ENCODE assay signal across 1 cellular context in the genomic region with DNA sequence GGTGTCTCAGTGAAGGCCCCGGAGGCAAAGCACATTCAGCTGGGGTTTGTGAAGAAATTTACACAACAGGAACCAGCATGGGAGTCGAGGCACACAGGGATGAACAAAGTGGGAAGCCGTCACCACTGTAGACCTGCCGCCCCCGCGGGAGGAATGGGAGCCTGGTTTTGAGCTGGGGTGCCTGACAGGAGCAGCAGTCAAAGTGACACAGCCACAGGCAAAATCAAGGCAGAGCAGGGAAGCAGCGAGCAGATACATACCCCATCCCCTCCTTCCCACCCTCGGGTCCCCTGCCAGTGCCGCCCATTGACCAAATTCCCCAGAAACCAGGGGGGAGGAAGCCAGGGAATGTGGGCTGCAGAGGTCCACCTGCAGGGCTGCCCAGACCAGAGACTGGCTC.
TF ChIP-seq lines count a peak whose summit lies in the region.

No MANE protein-coding gene starts in this region.

TF ChIP-seq in K562, 482 proteins besides CTCF, POLR2A, EP300 and RAD21:
- TF ChIP-seq ZC3H8 (IDR thresholded peaks at IDR 0.05) (no peak), NBN (IDR thresholded peaks at IDR 0.05; ENCODE audit: low read depth) (no peak), ZNF408 (CRISPR knock-in tag; IDR thresholded peaks at IDR 0.05; ENCODE audit: low read depth) (no peak), NCOA1 (IDR thresholded peaks at IDR 0.05; ENCODE audit: low read depth) (no peak), ZKSCAN1 (IDR thresholded peaks at IDR 0.05; ENCODE audit: low read depth, low read length) (0 out of 2 replicates have a peak, but pooled peaks have one; percentile 7), ATF3 (IDR thresholded peaks at IDR 0.05) (no peak; the same call in 1 of the 2 replicates), ATF3 (CRISPR knock-in tag; conservative IDR thresholded peaks at IDR 0.05) (no peak), EGR1 (conservative IDR thresholded peaks at IDR 0.05) (peak; percentile 44; the same call in 1 of the 2 replicates), KLF10 (CRISPR knock-in tag; IDR thresholded peaks at IDR 0.05) (no peak), NRF1 (conservative IDR thresholded peaks at IDR 0.05 in 1 of 2, IDR thresholded peaks at IDR 0.05 in 1 of 2) (0 out of 4 replicates have a peak, but pooled peaks have one; percentile 0 to 5), ATF7 (IDR thresholded peaks at IDR 0.05) (0 out of 2 replicates have a peak, but pooled peaks have one; percentile 5)
- TF ChIP-seq, protein P1, sequence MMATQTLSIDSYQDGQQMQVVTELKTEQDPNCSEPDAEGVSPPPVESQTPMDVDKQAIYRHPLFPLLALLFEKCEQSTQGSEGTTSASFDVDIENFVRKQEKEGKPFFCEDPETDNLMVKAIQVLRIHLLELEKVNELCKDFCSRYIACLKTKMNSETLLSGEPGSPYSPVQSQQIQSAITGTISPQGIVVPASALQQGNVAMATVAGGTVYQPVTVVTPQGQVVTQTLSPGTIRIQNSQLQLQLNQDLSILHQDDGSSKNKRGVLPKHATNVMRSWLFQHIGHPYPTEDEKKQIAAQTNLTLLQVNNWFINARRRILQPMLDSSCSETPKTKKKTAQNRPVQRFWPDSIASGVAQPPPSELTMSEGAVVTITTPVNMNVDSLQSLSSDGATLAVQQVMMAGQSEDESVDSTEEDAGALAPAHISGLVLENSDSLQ (IDR thresholded peaks at IDR 0.05), result no peak
TF ChIP-seq in K562: peak in this region for 4.
